ENCODE assay signal across 1 cellular context in the genomic region with DNA sequence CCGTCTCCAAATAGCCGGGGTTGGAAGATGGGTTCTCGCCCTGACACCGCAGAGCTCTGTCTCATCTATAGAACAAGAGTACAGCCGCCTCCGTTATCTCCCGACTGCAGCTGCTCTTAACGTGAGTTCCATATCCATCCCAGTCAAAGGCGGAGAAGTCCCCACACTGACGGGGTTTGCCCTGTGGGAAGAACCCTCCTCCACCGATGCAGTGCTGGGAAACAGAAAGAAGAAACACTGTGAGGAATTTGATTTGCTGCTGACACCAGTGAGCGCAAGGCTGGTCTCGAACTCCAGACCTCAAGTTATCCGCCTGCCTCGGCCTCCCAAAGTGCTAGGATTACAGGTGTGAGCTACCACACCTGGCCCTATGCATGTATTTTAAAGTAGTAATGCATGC.
TF ChIP-seq lines count a peak whose summit lies in the region.

No MANE protein-coding gene starts in this region.

TF ChIP-seq in H1, 55 proteins besides CTCF, POLR2A, EP300 and RAD21:
- no peak for TF ChIP-seq CBX8 (IDR thresholded peaks at IDR 0.05; ENCODE audit: borderline replicate concordance, low read depth, low read length)
- no peak for TF ChIP-seq RXRA (IDR thresholded peaks at IDR 0.05; ENCODE audit: insufficient read depth, low read depth, low read length)
- TF ChIP-seq RBBP5 (IDR thresholded peaks at IDR 0.05; ENCODE audit: borderline replicate concordance, low read depth, low read length): no peak
- TF ChIP-seq SP4 (IDR thresholded peaks at IDR 0.05; ENCODE audit: low read length): no peak
- TF ChIP-seq NRF1 (IDR thresholded peaks at IDR 0.05; ENCODE audit: low read depth, low read length): no peak
- TF ChIP-seq RFX5 (IDR thresholded peaks at IDR 0.05; ENCODE audit: borderline replicate concordance, low read depth, low read length): no peak
- no peak for TF ChIP-seq GABPA (IDR thresholded peaks at IDR 0.05; ENCODE audit: borderline replicate concordance, insufficient read depth, low read length)
- no peak for TF ChIP-seq TAF1 (IDR thresholded peaks at IDR 0.05; ENCODE audit: low read depth, low read length)
- no peak for TF ChIP-seq GTF2F1 (IDR thresholded peaks at IDR 0.05; ENCODE audit: borderline replicate concordance, low read depth, low read length)
- TF ChIP-seq KDM1A (IDR thresholded peaks at IDR 0.05; ENCODE audit: borderline replicate concordance, low read length): no peak
- no peak for TF ChIP-seq CREB1 (IDR thresholded peaks at IDR 0.05)
- no peak for TF ChIP-seq RNF2 (IDR thresholded peaks at IDR 0.05; ENCODE audit: borderline replicate concordance, low read depth, low read length, missing control alignments, poor library complexity, severe bottlenecking)
- TF ChIP-seq PHF8 (conservative IDR thresholded peaks at IDR 0.05; ENCODE audit: low read depth, low read length): no peak
- TF ChIP-seq TCF12 (IDR thresholded peaks at IDR 0.05; ENCODE audit: low read depth, low read length): no peak
- TF ChIP-seq CBX5 (IDR thresholded peaks at IDR 0.05; ENCODE audit: low read depth, low read length): no peak
- no peak for TF ChIP-seq JUN (IDR thresholded peaks at IDR 0.05; ENCODE audit: low read depth, low read length)
- no peak for TF ChIP-seq SIN3A (conservative IDR thresholded peaks at IDR 0.05 in 1 of 2, IDR thresholded peaks at IDR 0.05 in 1 of 2; ENCODE audit: low read depth in 1 of 2, low read length in 2 of 2)
- no peak for TF ChIP-seq BACH1 (IDR thresholded peaks at IDR 0.05; ENCODE audit: low read length)
TF ChIP-seq in H1: peak in this region for 0.
